21 cellular contexts compared by ENCODE assay signal in the genomic region with DNA sequence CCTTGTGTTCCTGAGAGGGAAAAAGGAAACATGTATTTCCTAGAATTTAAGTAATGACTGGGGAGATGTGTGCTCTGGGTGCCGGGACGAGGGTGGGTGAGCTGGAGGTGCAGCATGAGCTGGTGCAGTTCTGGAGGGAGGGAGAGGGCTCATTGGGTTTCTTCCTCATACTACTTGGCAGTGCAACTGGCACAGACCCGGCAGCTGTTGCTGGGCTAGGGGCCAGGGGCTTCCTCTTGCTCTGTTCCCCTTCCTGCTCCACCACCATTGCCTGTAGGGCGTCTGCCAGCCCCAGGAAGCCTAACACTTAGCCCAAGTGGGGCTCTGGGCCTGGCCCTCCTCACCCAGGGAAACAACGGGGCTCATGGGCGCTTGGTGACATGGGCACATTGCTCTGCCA. TPM values are rescaled to one million over a fixed set of nuclear protein-coding genes. Genes with fewer than 3 reads are reported as not detected.
A peak's percentile ranks its signal among the peaks of the same experiment; 100 is the strongest.
DNase-seq lines count a peak whose midpoint lies in the region; ATAC-seq and TF ChIP-seq lines count a peak whose summit lies in the region.
"Had no signal": no experiment of that assay in that cellular context is flagged by ENCODE, and none has a peak within 500 bp of the region (broad histone marks: within the 10 kb centered on the region; RNA-seq: fewer than 3 reads in every experiment).

No MANE protein-coding gene starts in this region.

- TF ChIP-seq CTCF in heart left ventricle (IDR thresholded peaks at IDR 0.05) = no peak

- H3K4me1 ChIP-seq in heart left ventricle = peaks cover 0 to 3% (median 0%) of the 10 kb centered on the region in 12 donors

- no peak for DNase-seq in left ventricle myocardium superior
- DNase-seq in heart left ventricle = no peak
- peak; percentile 88 to 90 for DNase-seq in Kasumi-1 (lab: John Stamatoyannopoulos, UW)
- no peak for DNase-seq in left colon
- no peak for DNase-seq in NCI-H748 (lab: John Stamatoyannopoulos, UW; ENCODE audit: unreplicated experiment)
- DNase-seq in NCI-H187 (lab: John Stamatoyannopoulos, UW) = no peak
- DNase-seq in anterior cingulate cortex (lab: John Stamatoyannopoulos, UW) = no peak
- DNase-seq: BE2C; Calu3; CD8-positive, alpha-beta T cell; EL; Karpas-422; MG63; NCI-H187 treated with DMSO at 0.1 percent for 48 hours; NCI-H2171; NCI-H446 treated with DMSO at 0.1 percent for 48 hours; NK-92 treated with Interleukin-12 subunit alpha and Interleukin-12 subunit beta, amount 100 ng/mL, for 24 hours; T-cell had no signal

- no peaks in the 10 kb centered on the region for H3K36me3 ChIP-seq in heart left ventricle
- H3K36me3 ChIP-seq: MG63 had no signal

- H3K4me3 ChIP-seq in heart left ventricle = no peak overlapping the region
- H3K4me3 ChIP-seq: A549, MG63 had no signal

- TF ChIP-seq POLR2A in heart left ventricle (IDR thresholded peaks at IDR 0.05) = no peak

- H3K27ac ChIP-seq in heart left ventricle = no peak overlapping the region
- H3K27ac ChIP-seq: A549, RWPE1 had no signal

- H3K27me3 ChIP-seq in heart left ventricle = peaks cover 0 to 74% (median 8%) of the 10 kb centered on the region in 9 donors
- H3K27me3 ChIP-seq: BE2C had no signal

- H3K9me3 ChIP-seq in heart left ventricle = no peaks in the 10 kb centered on the region
- H3K9me3 ChIP-seq: A549, BE2C, MG63 had no signal

- ATAC-seq in left ventricle myocardium superior (peak; percentile 11), heart left ventricle (no peak), left colon (peak; percentile 29)
- ATAC-seq: A549; CD8-positive, alpha-beta T cell; SK-N-SH treated with all-trans-retinoic acid at 6 μM for 48 hours; T-cell had no signal

- WGBS in heart left ventricle, 4 donors = 53 to 64% (median 60%) methylated on average over 3 to 6 of the region's 6 CpGs

- intact Hi-C loops in left ventricle myocardium superior (cut with micrococcal nuclease) (no loop called here), heart left ventricle (cut with DNase I) (no loop called here), left colon (cut with DNase I, micrococcal nuclease) (no loop called here)

RNA-seq across cellular contexts. Expression of a gene that starts 5.9 kb away (rescaled TPM):
- total RNA-seq in left ventricle myocardium superior = 8.4 TPM
- total RNA-seq in heart left ventricle = 1 to 10 TPM in 4 of 9 donors, under 1 TPM in 5; 0.12 to 3.3 (median 0.66) TPM
- under 1 TPM; 0.29 to 0.84 TPM for polyA plus RNA-seq in heart left ventricle
- 1 to 10 TPM; 1.5 to 1.6 TPM for total RNA-seq in left colon
- total RNA-seq: Calu3; CD8-positive, alpha-beta T cell had no signal

RNA-seq across cellular contexts. Expression of a gene that starts 55.5 kb away (rescaled TPM):
- total RNA-seq in left ventricle myocardium superior = 7.7 TPM
- 10 to 100 TPM in 3 of 9 donors, 1 to 10 TPM in 6; 6.3 to 17.7 (median 8.8) TPM for total RNA-seq in heart left ventricle
- polyA plus RNA-seq in heart left ventricle = 10 to 100 TPM in 1 of 2 donors, 1 to 10 TPM in 1; 2.6 to 10.1 TPM
- 1 to 10 TPM; 4.7 to 6.7 TPM for total RNA-seq in left colon

Comparison
In these comparisons a context has a peak if more than half of its experiments do, and no peak if none do; other contexts are left out.
1. ATAC-seq: peak in left ventricle myocardium superior (single experiment) and left colon (single experiment); none in heart left ventricle (0 of 4).
2. DNase-seq: peak in Kasumi-1 (2 of 2); none in left ventricle myocardium superior (single experiment), heart left ventricle (0 of 5), left colon (0 of 2), NCI-H748 (single experiment), NCI-H187 (0 of 2) and anterior cingulate cortex (0 of 58).